In genomic region chr17:21707131-21707530, GRCh38 we compare ENCODE assay signal across 10 cellular contexts. TPM values are rescaled to one million over a fixed set of nuclear protein-coding genes. Genes with fewer than 3 reads are reported as not detected.
"Had no signal": no experiment of that assay in that cellular context is flagged by ENCODE, and none has a peak within 500 bp of the region (broad histone marks: within the 10 kb centered on the region; RNA-seq: fewer than 3 reads in every experiment).

No MANE protein-coding gene starts in this region.

RNA-seq across cellular contexts. Expression of gene KCNJ18, which starts 14.8 kb away (rescaled TPM):
- total RNA-seq: K562, LHCN-M2, MCF 10A, NCI-H460, OCI-LY7, PC-9, Right ventricle myocardium inferior, RPMI7951, SJCRH30, SK-MEL-5 had no signal
- polyA plus RNA-seq: K562 had no signal
